11 cellular contexts compared by ENCODE assay signal in the genomic region with DNA sequence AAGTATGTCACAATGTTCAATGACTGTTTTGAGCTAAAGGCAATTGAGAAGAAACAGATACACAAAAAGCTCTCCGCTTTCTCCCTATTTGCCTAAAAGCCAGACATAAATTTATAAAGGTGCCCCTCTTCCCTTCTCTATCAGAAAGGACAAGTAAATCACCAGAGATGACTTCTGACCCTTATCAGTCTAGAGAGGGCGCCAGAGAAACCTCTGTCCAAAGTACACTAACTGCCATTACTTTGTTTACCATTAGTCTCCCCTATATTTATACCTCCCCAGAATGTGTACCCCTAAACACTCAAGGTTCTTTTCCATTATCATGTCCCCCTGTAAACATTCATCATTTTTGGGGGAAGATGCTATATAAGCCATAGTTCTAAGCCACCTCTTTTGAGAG. TPM values are rescaled to one million over a fixed set of nuclear protein-coding genes. Genes with fewer than 3 reads are reported as not detected.
DNase-seq lines count a peak whose midpoint lies in the region; ATAC-seq and TF ChIP-seq lines count a peak whose summit lies in the region.
"Had no signal": no experiment of that assay in that cellular context is flagged by ENCODE, and none has a peak within 500 bp of the region (broad histone marks: within the 10 kb centered on the region; RNA-seq: fewer than 3 reads in every experiment).

No MANE protein-coding gene starts in this region.

- H3K4me1 ChIP-seq in tibial nerve = no peaks in the 10 kb centered on the region

- no peak overlapping the region for H3K4me3 ChIP-seq in GM12864 (ENCODE audit: low read depth, low read length)
- H3K4me3 ChIP-seq in tibial nerve = no peak overlapping the region

- H3K27ac ChIP-seq in tibial nerve = no peak overlapping the region

- 79 to 82% methylated on average over 2 of the region's 2 CpGs for WGBS in tibial nerve, 2 donors

- TF ChIP-seq POLR2A in tibial nerve (IDR thresholded peaks at IDR 0.05) = no peak

- DNase-seq in GM12864 (ENCODE audit: low read depth) = no peak
- DNase-seq in NAMALWA (ENCODE audit: low spot score) = peak; percentile 44
- peak; percentile 9 for DNase-seq in germinal center (ENCODE audit: low spot score)
- no peak for DNase-seq in NOMO-1 (lab: John Stamatoyannopoulos, UW; ENCODE audit: unreplicated experiment in 2 of 2)
- DNase-seq in NCI-H2029 treated with DMSO at 0.1 percent for 48 hours (lab: John Stamatoyannopoulos, UW) = no peak
- DNase-seq in tibial nerve (ENCODE audit: low spot score in 2 of 2) = no peak
- DNase-seq: activated T-cell treated with anti-CD3 and anti-CD28 coated beads, Interleukin-2, amount 50 U/mL, for 24 hours; SHP77 had no signal

- no peaks in the 10 kb centered on the region for H3K27me3 ChIP-seq in tibial nerve

- ATAC-seq in GM21360 (IDR thresholded peaks at IDR 0.05; ENCODE audit: unreplicated experiment) (peak; percentile 69), HG02678 (IDR thresholded peaks at IDR 0.05; ENCODE audit: unreplicated experiment) (no peak)
- ATAC-seq: right cardiac atrium had no signal

- H3K36me3 ChIP-seq in tibial nerve = no peaks in the 10 kb centered on the region

- no peak for TF ChIP-seq EP300 in tibial nerve (IDR thresholded peaks at IDR 0.05)

- TF ChIP-seq CTCF in GM12864 (IDR thresholded peaks at IDR 0.05; ENCODE audit: low read depth, low read length, missing control alignments) (peak; percentile 39), tibial nerve (IDR thresholded peaks at IDR 0.05) (no peak)

- H3K9me3 ChIP-seq in tibial nerve = no peaks in the 10 kb centered on the region

RNA-seq across cellular contexts. Expression of gene TPK1, which starts 49.3 kb away (rescaled TPM):
- 10 to 100 TPM in 2 of 4 donors, 1 to 10 TPM in 2; 4.5 to 18.8 (median 8.3) TPM for total RNA-seq in tibial nerve

Comparison
In these comparisons a context has a peak if more than half of its experiments do, and no peak if none do; other contexts are left out.
1. DNase-seq: peak in NAMALWA (single experiment) and germinal center (single experiment); none in GM12864 (single experiment), NOMO-1 (0 of 2), NCI-H2029 treated with DMSO at 0.1 percent for 48 hours (single experiment) and tibial nerve (0 of 2).